Comparison of ENCODE assay signal across 17 cellular contexts in the genomic region with DNA sequence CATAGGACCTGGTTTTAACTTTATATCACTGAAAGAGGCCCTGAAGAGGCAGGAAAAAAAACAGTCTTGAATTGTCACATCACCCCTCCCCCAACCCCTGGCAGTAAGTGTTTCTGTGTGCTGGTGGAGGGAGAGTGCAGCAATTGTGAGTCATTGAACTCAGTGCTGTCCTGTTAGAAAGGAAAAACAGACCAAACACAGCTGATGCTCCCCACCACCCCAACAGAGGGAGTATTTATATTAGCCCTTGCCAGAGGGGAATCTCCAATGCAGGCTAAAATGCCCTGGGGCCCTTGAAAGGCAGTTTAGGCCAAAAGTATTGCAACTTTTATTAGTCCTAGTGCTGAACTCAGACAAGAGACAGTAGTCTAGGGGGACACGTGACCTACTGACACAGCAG.
"Had no signal": no experiment of that assay in that cellular context is flagged by ENCODE, and none has a peak within 500 bp of the region (broad histone marks: within the 10 kb centered on the region; RNA-seq: fewer than 3 reads in every experiment).

No MANE protein-coding gene starts in this region.

- DNase-seq: activated CD4-positive, alpha-beta memory T cell treated with anti-CD3 and anti-CD28 coated beads, Interleukin-2, amount 10 ng/mL, durations not matched to agents 7 days and 5 days; activated CD4-positive, alpha-beta T cell treated with anti-CD3 and anti-CD28 coated beads for 36 hours; activated naive CD8-positive, alpha-beta T cell treated with anti-CD3 and anti-CD28 coated beads, Interleukin-2, amount 10 ng/mL, durations not matched to agents 7 days and 5 days; activated T-cell treated with anti-CD3 and anti-CD28 coated beads, Interleukin-2, amount 50 U/mL, for 72 hours; aorta; left cardiac atrium; natural killer cell; stimulated activated CD4-positive, alpha-beta T cell treated with anti-CD3 and anti-CD28 coated beads, Interleukin-4, amount 100 ng/mL, for 1 hour; stimulated activated CD8-positive, alpha-beta memory T cell treated with anti-CD3 and anti-CD28 coated beads, Interleukin-4, amount 100 ng/mL, for 48 hours; stimulated activated naive CD8-positive, alpha-beta T cell treated with anti-CD3 and anti-CD28 coated beads, Interleukin-15, Interleukin-2, amounts not matched to agents 100 U/mL and 50 U/mL, for 24 hours; T-helper 9 cell; upper lobe of right lung; WERI-Rb-1 had no signal

- H3K9me3 ChIP-seq: prostate gland, suprapubic skin, upper lobe of right lung had no signal

- H3K27me3 ChIP-seq: suprapubic skin, upper lobe of right lung had no signal

- H3K27ac ChIP-seq: breast epithelium, prostate gland, suprapubic skin, upper lobe of right lung, WERI-Rb-1 had no signal

- H3K36me3 ChIP-seq: breast epithelium, prostate gland, suprapubic skin, upper lobe of right lung, WERI-Rb-1 had no signal

- H3K4me3 Mint-ChIP-seq: activated CD4-positive, alpha-beta memory T cell treated with anti-CD3 and anti-CD28 coated beads, Interleukin-2, amount 10 ng/mL, durations not matched to agents 7 days and 5 days; activated CD4-positive, alpha-beta T cell treated with anti-CD3 and anti-CD28 coated beads for 36 hours; activated naive CD8-positive, alpha-beta T cell treated with anti-CD3 and anti-CD28 coated beads, Interleukin-2, amount 10 ng/mL, durations not matched to agents 7 days and 5 days; activated T-cell treated with anti-CD3 and anti-CD28 coated beads, Interleukin-2, amount 50 U/mL, for 72 hours; natural killer cell had no signal

- H3K36me3 Mint-ChIP-seq: activated naive CD8-positive, alpha-beta T cell treated with anti-CD3 and anti-CD28 coated beads, Interleukin-2, amount 10 ng/mL, durations not matched to agents 7 days and 5 days; natural killer cell had no signal

- H3K4me1 Mint-ChIP-seq: activated CD4-positive, alpha-beta memory T cell treated with anti-CD3 and anti-CD28 coated beads, Interleukin-2, amount 10 ng/mL, durations not matched to agents 7 days and 5 days; activated CD4-positive, alpha-beta T cell treated with anti-CD3 and anti-CD28 coated beads for 36 hours; activated naive CD8-positive, alpha-beta T cell treated with anti-CD3 and anti-CD28 coated beads, Interleukin-2, amount 10 ng/mL, durations not matched to agents 7 days and 5 days; natural killer cell had no signal

- H3K4me3 ChIP-seq: breast epithelium, lung, prostate gland, suprapubic skin, upper lobe of right lung had no signal

- H3K27me3 Mint-ChIP-seq: activated CD4-positive, alpha-beta memory T cell treated with anti-CD3 and anti-CD28 coated beads, Interleukin-2, amount 10 ng/mL, durations not matched to agents 7 days and 5 days; activated naive CD8-positive, alpha-beta T cell treated with anti-CD3 and anti-CD28 coated beads, Interleukin-2, amount 10 ng/mL, durations not matched to agents 7 days and 5 days had no signal

- H3K4me1 ChIP-seq: breast epithelium, prostate gland, suprapubic skin, upper lobe of right lung had no signal

- ATAC-seq: activated CD4-positive, alpha-beta T cell treated with anti-CD3 and anti-CD28 coated beads for 36 hours; activated T-cell treated with anti-CD3 and anti-CD28 coated beads, Interleukin-2, amount 50 U/mL, for 72 hours; left cardiac atrium; natural killer cell; stimulated activated naive CD8-positive, alpha-beta T cell treated with anti-CD3 and anti-CD28 coated beads, Interleukin-15, Interleukin-2, amounts not matched to agents 100 U/mL and 50 U/mL, for 24 hours; upper lobe of right lung had no signal
